Comparison of ENCODE assay signal across 9 cellular contexts in genomic region chr16:20311548-20311947, GRCh38. TPM values are rescaled to one million over a fixed set of nuclear protein-coding genes. Genes with fewer than 3 reads are reported as not detected.
"Had no signal": no experiment of that assay in that cellular context is flagged by ENCODE, and none has a peak within 500 bp of the region (broad histone marks: within the 10 kb centered on the region; RNA-seq: fewer than 3 reads in every experiment).

No MANE protein-coding gene starts in this region.

- H3K4me3 ChIP-seq: GM12878 had no signal

- FAIRE-seq: G401.6, GM12878, GM12891, GM12892, GM18507, GM19239 had no signal

- DNase-seq: GDM1, GF-D8 had no signal

- ATAC-seq: GM12878 had no signal

RNA-seq across cellular contexts. Expression of gene GP2, which starts 15.8 kb away (rescaled TPM):
- total RNA-seq: G401 had no signal
- polyA plus RNA-seq: GM12878 had no signal

RNA-seq across cellular contexts. Expression of gene UMOD, which starts 41.0 kb away (rescaled TPM):
- total RNA-seq: G401, GM12878 had no signal
- polyA plus RNA-seq: GM12878 had no signal
